Comparison of ENCODE assay signal across 1 cellular context in genomic region chr9:125235805-125236534, GRCh38.
TF ChIP-seq lines count a peak whose summit lies in the region.

No MANE protein-coding gene starts in this region.

TF ChIP-seq in GM12878, 131 proteins besides CTCF, POLR2A, EP300 and RAD21:
- TF ChIP-seq, protein P1, sequence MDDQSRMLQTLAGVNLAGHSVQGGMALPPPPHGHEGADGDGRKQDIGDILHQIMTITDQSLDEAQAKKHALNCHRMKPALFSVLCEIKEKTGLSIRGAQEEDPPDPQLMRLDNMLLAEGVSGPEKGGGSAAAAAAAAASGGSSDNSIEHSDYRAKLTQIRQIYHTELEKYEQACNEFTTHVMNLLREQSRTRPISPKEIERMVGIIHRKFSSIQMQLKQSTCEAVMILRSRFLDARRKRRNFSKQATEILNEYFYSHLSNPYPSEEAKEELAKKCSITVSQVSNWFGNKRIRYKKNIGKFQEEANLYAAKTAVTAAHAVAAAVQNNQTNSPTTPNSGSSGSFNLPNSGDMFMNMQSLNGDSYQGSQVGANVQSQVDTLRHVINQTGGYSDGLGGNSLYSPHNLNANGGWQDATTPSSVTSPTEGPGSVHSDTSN (IDR thresholded peaks at IDR 0.05; ENCODE audit: insufficient replicate concordance, low read depth, low read length) = no peak
- TF ChIP-seq SMAD1 (IDR thresholded peaks at IDR 0.05; ENCODE audit: low read depth, partially characterized antibody) (no peak), RELB (IDR thresholded peaks at IDR 0.05; ENCODE audit: low read depth) (no peak), BHLHE40 (IDR thresholded peaks at IDR 0.05; ENCODE audit: borderline replicate concordance in 1 of 2, low read depth in 2 of 2, low read length in 1 of 2) (no peak), NFYA (IDR thresholded peaks at IDR 0.05; ENCODE audit: borderline replicate concordance, low read depth, low read length) (no peak)
